Comparison of ENCODE assay signal across 1 cellular context in the genomic region with DNA sequence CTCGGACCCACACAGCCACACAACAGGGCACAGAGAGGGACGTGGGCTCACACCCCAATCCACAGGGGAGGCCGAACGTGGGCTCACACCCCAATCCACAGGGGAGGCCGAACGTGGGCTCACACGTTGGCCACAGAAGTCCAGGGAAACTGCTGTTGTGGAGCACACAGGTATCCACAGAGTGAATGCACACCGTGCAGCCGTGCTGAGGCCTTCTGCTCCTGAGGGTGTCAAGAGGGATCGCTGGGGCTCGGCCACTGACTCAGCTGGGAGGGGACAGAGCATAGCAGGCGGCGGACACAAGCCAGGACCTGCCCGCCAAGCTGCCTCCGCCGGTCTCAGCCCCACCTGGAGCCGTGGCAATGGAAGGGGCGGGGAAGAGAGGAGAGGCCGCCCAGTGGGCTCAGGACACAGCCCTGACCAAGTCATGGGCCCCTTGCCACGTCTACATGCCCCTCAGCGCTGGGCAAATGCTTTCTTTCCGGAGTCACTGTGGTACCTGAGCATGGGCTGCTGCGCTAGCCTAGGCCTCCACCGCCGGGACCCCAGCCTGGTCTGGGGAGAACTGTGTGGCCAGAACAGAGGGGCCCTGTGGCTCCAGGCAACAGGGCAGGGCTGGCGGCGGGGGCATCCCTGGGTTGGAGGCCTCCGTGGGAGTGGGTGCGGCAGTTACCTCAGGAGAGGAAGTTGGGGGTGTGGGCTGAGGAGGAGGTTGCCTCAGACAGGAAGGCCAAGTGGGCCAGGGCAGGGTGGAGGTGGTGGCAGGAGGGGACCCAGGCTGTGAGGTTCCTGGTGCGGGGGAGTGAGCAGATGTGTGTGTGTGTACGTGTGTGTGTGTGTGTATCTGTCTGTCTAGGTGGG.
TF ChIP-seq lines count a peak whose summit lies in the region.

No MANE protein-coding gene starts in this region.

TF ChIP-seq in K562, 482 proteins besides CTCF, POLR2A, EP300 and RAD21 (continued from another document and continues in another):
- TF ChIP-seq MYC (IDR thresholded peaks at IDR 0.05; ENCODE audit: low read depth, low read length): no peak
- no peak for TF ChIP-seq MYC (CRISPR knock-in tag; IDR thresholded peaks at IDR 0.05; ENCODE audit: borderline replicate concordance, low read depth)
- TF ChIP-seq BMI1 (IDR thresholded peaks at IDR 0.05; ENCODE audit: low read length): no peak
- TF ChIP-seq EHMT2 (IDR thresholded peaks at IDR 0.05): no peak
- TF ChIP-seq ZC3H4 (CRISPR knock-in tag; IDR thresholded peaks at IDR 0.05; ENCODE audit: borderline replicate concordance): no peak
- TF ChIP-seq PYGO2 (tag; IDR thresholded peaks at IDR 0.05): no peak
- no peak for TF ChIP-seq BRD9 (IDR thresholded peaks at IDR 0.05; ENCODE audit: low read depth, partially characterized antibody)
- TF ChIP-seq TGIF2 (CRISPR knock-in tag; IDR thresholded peaks at IDR 0.05): no peak
- no peak for TF ChIP-seq TEAD4 (IDR thresholded peaks at IDR 0.05; ENCODE audit: low read length)
- TF ChIP-seq TEAD4 (CRISPR knock-in tag; IDR thresholded peaks at IDR 0.05; ENCODE audit: borderline replicate concordance): 0 out of 2 replicates have a peak, but pooled peaks have one; percentile 75
- no peak for TF ChIP-seq ETV1 (tag; conservative IDR thresholded peaks at IDR 0.05; ENCODE audit: low read depth)
- TF ChIP-seq RCOR1 (IDR thresholded peaks at IDR 0.05; ENCODE audit: borderline replicate concordance in 1 of 2, low read depth in 2 of 2, low read length in 2 of 2): no peak
- TF ChIP-seq DIDO1 (tag; IDR thresholded peaks at IDR 0.05; ENCODE audit: low read depth): no peak
- no peak for TF ChIP-seq DNMT1 (IDR thresholded peaks at IDR 0.05)
- peak; percentile 75 for TF ChIP-seq ELF4 (CRISPR knock-in tag; IDR thresholded peaks at IDR 0.05)
- no peak for TF ChIP-seq ZNF253 (CRISPR knock-in tag; conservative IDR thresholded peaks at IDR 0.05)
- TF ChIP-seq, protein P1, sequence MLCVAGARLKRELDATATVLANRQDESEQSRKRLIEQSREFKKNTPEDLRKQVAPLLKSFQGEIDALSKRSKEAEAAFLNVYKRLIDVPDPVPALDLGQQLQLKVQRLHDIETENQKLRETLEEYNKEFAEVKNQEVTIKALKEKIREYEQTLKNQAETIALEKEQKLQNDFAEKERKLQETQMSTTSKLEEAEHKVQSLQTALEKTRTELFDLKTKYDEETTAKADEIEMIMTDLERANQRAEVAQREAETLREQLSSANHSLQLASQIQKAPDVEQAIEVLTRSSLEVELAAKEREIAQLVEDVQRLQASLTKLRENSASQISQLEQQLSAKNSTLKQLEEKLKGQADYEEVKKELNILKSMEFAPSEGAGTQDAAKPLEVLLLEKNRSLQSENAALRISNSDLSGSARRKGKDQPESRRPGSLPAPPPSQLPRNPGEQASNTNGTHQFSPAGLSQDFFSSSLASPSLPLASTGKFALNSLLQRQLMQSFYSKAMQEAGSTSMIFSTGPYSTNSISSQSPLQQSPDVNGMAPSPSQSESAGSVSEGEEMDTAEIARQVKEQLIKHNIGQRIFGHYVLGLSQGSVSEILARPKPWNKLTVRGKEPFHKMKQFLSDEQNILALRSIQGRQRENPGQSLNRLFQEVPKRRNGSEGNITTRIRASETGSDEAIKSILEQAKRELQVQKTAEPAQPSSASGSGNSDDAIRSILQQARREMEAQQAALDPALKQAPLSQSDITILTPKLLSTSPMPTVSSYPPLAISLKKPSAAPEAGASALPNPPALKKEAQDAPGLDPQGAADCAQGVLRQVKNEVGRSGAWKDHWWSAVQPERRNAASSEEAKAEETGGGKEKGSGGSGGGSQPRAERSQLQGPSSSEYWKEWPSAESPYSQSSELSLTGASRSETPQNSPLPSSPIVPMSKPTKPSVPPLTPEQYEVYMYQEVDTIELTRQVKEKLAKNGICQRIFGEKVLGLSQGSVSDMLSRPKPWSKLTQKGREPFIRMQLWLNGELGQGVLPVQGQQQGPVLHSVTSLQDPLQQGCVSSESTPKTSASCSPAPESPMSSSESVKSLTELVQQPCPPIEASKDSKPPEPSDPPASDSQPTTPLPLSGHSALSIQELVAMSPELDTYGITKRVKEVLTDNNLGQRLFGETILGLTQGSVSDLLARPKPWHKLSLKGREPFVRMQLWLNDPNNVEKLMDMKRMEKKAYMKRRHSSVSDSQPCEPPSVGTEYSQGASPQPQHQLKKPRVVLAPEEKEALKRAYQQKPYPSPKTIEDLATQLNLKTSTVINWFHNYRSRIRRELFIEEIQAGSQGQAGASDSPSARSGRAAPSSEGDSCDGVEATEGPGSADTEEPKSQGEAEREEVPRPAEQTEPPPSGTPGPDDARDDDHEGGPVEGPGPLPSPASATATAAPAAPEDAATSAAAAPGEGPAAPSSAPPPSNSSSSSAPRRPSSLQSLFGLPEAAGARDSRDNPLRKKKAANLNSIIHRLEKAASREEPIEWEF (CRISPR knock-in tag; IDR thresholded peaks at IDR 0.05): no peak; the same call in 1 of the 2 replicates
- TF ChIP-seq, protein P2, sequence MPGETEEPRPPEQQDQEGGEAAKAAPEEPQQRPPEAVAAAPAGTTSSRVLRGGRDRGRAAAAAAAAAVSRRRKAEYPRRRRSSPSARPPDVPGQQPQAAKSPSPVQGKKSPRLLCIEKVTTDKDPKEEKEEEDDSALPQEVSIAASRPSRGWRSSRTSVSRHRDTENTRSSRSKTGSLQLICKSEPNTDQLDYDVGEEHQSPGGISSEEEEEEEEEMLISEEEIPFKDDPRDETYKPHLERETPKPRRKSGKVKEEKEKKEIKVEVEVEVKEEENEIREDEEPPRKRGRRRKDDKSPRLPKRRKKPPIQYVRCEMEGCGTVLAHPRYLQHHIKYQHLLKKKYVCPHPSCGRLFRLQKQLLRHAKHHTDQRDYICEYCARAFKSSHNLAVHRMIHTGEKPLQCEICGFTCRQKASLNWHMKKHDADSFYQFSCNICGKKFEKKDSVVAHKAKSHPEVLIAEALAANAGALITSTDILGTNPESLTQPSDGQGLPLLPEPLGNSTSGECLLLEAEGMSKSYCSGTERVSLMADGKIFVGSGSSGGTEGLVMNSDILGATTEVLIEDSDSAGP (CRISPR knock-in tag; IDR thresholded peaks at IDR 0.05): peak; percentile 79
- no peak for TF ChIP-seq RB1 (IDR thresholded peaks at IDR 0.05; ENCODE audit: low read depth)
- no peak for TF ChIP-seq SOX6 (IDR thresholded peaks at IDR 0.05)
- no peak for TF ChIP-seq ZNF175 (CRISPR knock-in tag; IDR thresholded peaks at IDR 0.05; ENCODE audit: low read depth)
- no peak for TF ChIP-seq NFIX (CRISPR knock-in tag; IDR thresholded peaks at IDR 0.05; ENCODE audit: low read depth)
- TF ChIP-seq, protein P3, sequence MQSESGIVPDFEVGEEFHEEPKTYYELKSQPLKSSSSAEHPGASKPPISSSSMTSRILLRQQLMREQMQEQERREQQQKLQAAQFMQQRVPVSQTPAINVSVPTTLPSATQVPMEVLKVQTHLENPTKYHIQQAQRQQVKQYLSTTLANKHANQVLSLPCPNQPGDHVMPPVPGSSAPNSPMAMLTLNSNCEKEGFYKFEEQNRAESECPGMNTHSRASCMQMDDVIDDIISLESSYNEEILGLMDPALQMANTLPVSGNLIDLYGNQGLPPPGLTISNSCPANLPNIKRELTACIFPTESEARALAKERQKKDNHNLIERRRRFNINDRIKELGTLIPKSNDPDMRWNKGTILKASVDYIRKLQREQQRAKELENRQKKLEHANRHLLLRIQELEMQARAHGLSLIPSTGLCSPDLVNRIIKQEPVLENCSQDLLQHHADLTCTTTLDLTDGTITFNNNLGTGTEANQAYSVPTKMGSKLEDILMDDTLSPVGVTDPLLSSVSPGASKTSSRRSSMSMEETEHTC (IDR thresholded peaks at IDR 0.05): no peak
- no peak for TF ChIP-seq SLC30A9 (CRISPR knock-in tag; IDR thresholded peaks at IDR 0.05)
- no peak for TF ChIP-seq ZNF212 (CRISPR knock-in tag; IDR thresholded peaks at IDR 0.05)
- TF ChIP-seq MIER1 (IDR thresholded peaks at IDR 0.05; ENCODE audit: low read depth): no peak
- TF ChIP-seq PTTG1 (tag; IDR thresholded peaks at IDR 0.05; ENCODE audit: low read depth): no peak
- no peak for TF ChIP-seq HDAC3 (IDR thresholded peaks at IDR 0.05; ENCODE audit: borderline replicate concordance, partially characterized antibody)
- no peak; the same call in 1 of the 2 replicates for TF ChIP-seq NR2C1 (IDR thresholded peaks at IDR 0.05)
- TF ChIP-seq NR2C1 (tag; IDR thresholded peaks at IDR 0.05): no peak
- TF ChIP-seq PHF21A (IDR thresholded peaks at IDR 0.05; ENCODE audit: borderline replicate concordance, low read depth): no peak
- TF ChIP-seq CBFB (CRISPR knock-in tag; IDR thresholded peaks at IDR 0.05): peak; percentile 80; the same call in 1 of the 2 replicates
- TF ChIP-seq NRF1 (conservative IDR thresholded peaks at IDR 0.05 in 1 of 2, IDR thresholded peaks at IDR 0.05 in 1 of 2): no peak; a peak in 1 of 4 replicates
- TF ChIP-seq SPI1 (IDR thresholded peaks at IDR 0.05; ENCODE audit: borderline replicate concordance, low read depth, low read length): peak; percentile 33; the same call in 1 of the 2 replicates
- TF ChIP-seq GABPB1 (CRISPR knock-in tag; IDR thresholded peaks at IDR 0.05): peak; percentile 15; the same call in 1 of the 2 replicates
- TF ChIP-seq, protein P4, sequence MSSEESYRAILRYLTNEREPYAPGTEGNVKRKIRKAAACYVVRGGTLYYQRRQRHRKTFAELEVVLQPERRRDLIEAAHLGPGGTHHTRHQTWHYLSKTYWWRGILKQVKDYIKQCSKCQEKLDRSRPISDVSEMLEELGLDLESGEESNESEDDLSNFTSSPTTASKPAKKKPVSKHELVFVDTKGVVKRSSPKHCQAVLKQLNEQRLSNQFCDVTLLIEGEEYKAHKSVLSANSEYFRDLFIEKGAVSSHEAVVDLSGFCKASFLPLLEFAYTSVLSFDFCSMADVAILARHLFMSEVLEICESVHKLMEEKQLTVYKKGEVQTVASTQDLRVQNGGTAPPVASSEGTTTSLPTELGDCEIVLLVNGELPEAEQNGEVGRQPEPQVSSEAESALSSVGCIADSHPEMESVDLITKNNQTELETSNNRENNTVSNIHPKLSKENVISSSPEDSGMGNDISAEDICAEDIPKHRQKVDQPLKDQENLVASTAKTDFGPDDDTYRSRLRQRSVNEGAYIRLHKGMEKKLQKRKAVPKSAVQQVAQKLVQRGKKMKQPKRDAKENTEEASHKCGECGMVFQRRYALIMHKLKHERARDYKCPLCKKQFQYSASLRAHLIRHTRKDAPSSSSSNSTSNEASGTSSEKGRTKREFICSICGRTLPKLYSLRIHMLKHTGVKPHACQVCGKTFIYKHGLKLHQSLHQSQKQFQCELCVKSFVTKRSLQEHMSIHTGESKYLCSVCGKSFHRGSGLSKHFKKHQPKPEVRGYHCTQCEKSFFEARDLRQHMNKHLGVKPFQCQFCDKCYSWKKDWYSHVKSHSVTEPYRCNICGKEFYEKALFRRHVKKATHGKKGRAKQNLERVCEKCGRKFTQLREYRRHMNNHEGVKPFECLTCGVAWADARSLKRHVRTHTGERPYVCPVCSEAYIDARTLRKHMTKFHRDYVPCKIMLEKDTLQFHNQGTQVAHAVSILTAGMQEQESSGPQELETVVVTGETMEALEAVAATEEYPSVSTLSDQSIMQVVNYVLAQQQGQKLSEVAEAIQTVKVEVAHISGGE (CRISPR knock-in tag; IDR thresholded peaks at IDR 0.05): 0 out of 6 replicates have a peak, but pooled peaks of 1 of the 3 experiments have one; percentile 29
- no peak; the same call in 1 of the 2 replicates for TF ChIP-seq SMAD4 (CRISPR knock-in tag; conservative IDR thresholded peaks at IDR 0.05)
- TF ChIP-seq TOE1 (IDR thresholded peaks at IDR 0.05; ENCODE audit: borderline replicate concordance): no peak
- peak; percentile 81; the same call in 1 of the 2 replicates for TF ChIP-seq TOE1 (CRISPR knock-in tag; IDR thresholded peaks at IDR 0.05; ENCODE audit: borderline replicate concordance, low read depth)
- TF ChIP-seq, protein P5, sequence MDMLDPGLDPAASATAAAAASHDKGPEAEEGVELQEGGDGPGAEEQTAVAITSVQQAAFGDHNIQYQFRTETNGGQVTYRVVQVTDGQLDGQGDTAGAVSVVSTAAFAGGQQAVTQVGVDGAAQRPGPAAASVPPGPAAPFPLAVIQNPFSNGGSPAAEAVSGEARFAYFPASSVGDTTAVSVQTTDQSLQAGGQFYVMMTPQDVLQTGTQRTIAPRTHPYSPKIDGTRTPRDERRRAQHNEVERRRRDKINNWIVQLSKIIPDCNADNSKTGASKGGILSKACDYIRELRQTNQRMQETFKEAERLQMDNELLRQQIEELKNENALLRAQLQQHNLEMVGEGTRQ (CRISPR knock-in tag; IDR thresholded peaks at IDR 0.05): no peak
- no peak for TF ChIP-seq FOXJ3 (CRISPR knock-in tag; IDR thresholded peaks at IDR 0.05)
- TF ChIP-seq, protein P6, sequence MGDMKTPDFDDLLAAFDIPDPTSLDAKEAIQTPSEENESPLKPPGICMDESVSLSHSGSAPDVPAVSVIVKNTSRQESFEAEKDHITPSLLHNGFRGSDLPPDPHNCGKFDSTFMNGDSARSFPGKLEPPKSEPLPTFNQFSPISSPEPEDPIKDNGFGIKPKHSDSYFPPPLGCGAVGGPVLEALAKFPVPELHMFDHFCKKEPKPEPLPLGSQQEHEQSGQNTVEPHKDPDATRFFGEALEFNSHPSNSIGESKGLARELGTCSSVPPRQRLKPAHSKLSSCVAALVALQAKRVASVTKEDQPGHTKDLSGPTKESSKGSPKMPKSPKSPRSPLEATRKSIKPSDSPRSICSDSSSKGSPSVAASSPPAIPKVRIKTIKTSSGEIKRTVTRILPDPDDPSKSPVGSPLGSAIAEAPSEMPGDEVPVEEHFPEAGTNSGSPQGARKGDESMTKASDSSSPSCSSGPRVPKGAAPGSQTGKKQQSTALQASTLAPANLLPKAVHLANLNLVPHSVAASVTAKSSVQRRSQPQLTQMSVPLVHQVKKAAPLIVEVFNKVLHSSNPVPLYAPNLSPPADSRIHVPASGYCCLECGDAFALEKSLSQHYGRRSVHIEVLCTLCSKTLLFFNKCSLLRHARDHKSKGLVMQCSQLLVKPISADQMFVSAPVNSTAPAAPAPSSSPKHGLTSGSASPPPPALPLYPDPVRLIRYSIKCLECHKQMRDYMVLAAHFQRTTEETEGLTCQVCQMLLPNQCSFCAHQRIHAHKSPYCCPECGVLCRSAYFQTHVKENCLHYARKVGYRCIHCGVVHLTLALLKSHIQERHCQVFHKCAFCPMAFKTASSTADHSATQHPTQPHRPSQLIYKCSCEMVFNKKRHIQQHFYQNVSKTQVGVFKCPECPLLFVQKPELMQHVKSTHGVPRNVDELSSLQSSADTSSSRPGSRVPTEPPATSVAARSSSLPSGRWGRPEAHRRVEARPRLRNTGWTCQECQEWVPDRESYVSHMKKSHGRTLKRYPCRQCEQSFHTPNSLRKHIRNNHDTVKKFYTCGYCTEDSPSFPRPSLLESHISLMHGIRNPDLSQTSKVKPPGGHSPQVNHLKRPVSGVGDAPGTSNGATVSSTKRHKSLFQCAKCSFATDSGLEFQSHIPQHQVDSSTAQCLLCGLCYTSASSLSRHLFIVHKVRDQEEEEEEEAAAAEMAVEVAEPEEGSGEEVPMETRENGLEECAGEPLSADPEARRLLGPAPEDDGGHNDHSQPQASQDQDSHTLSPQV (IDR thresholded peaks at IDR 0.05): peak; percentile 73
- TF ChIP-seq, protein P7, sequence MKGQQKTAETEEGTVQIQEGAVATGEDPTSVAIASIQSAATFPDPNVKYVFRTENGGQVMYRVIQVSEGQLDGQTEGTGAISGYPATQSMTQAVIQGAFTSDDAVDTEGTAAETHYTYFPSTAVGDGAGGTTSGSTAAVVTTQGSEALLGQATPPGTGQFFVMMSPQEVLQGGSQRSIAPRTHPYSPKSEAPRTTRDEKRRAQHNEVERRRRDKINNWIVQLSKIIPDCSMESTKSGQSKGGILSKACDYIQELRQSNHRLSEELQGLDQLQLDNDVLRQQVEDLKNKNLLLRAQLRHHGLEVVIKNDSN (CRISPR knock-in tag; IDR thresholded peaks at IDR 0.05): no peak
- no peak for TF ChIP-seq TAF15 (IDR thresholded peaks at IDR 0.05; ENCODE audit: low read depth, low read length)
- no peak for TF ChIP-seq CEBPB (tag; IDR thresholded peaks at IDR 0.05)
- no peak for TF ChIP-seq NFATC3 (IDR thresholded peaks at IDR 0.05)
